In genomic region chr17:78864117-78864516, GRCh38 we compare ENCODE assay signal across 22 cellular contexts. TPM values are rescaled to one million over a fixed set of nuclear protein-coding genes. Genes with fewer than 3 reads are reported as not detected.
DNase-seq lines count a peak whose midpoint lies in the region; ATAC-seq, FAIRE-seq and TF ChIP-seq lines count a peak whose summit lies in the region.
"Had no signal": no experiment of that assay in that cellular context is flagged by ENCODE, and none has a peak within 500 bp of the region (broad histone marks: within the 10 kb centered on the region; RNA-seq: fewer than 3 reads in every experiment).

No MANE protein-coding gene starts in this region.

- no peak for DNase-seq in MCF 10A (ENCODE audit: unreplicated experiment)
- no peak for DNase-seq in mammary epithelial cell
- no peak for DNase-seq in endothelial cell of umbilical vein (ENCODE audit: low read depth, low spot score)
- DNase-seq in stomach, result no peak
- DNase-seq in NCI-H2227 (lab: John Stamatoyannopoulos, UW; ENCODE audit: unreplicated experiment), result no peak
- no peak for DNase-seq in left ventricle myocardium inferior
- DNase-seq: AML-193, DMS79 treated with DMSO at 0.1 percent for 48 hours, H9, KBM-7, MV-4-11, NCI-H1694 treated with DMSO at 0.1 percent for 48 hours, NCI-H2107, NCI-H226, NCI-H524, NCI-H82, PC-3, RPMI8226 had no signal

- no peak for TF ChIP-seq EP300 in stomach (IDR thresholded peaks at IDR 0.05)

- H3K27me3 Mint-ChIP-seq in MCF 10A (ENCODE audit: insufficient read depth, unreplicated experiment), result no peaks in the 10 kb centered on the region

- FAIRE-seq in endothelial cell of umbilical vein (lab: Jason Lieb, UNC), result peak; percentile 26

- TF ChIP-seq POLR2A in endothelial cell of umbilical vein (IDR thresholded peaks at IDR 0.05; ENCODE audit: low read depth, low read length) (no peak), stomach (IDR thresholded peaks at IDR 0.05) (no peak)

- H3K36me3 ChIP-seq in mammary epithelial cell (ENCODE audit: insufficient read depth, low read length) (no peaks in the 10 kb centered on the region), endothelial cell of umbilical vein (ENCODE audit: control insufficient read depth in 2 of 2, extremely low read depth in 1 of 2, insufficient read depth in 2 of 2, low read length in 2 of 2) (peaks cover 0 to 12% of the 10 kb centered on the region in 2 experiments), stomach (peaks cover 5 to 31% (median 23%) of the 10 kb centered on the region in 4 donors), left ventricle myocardium inferior (peaks cover 21% of the 10 kb centered on the region)

- H3K9me3 ChIP-seq in mammary epithelial cell (replicated peaks; ENCODE audit: insufficient read depth, low read length) (no peaks in the 10 kb centered on the region), endothelial cell of umbilical vein (replicated peaks; ENCODE audit: control insufficient read depth, insufficient read depth, low read length) (no peaks in the 10 kb centered on the region), stomach (no peaks in the 10 kb centered on the region), left ventricle myocardium inferior (replicated peaks) (no peaks in the 10 kb centered on the region)

- dilution Hi-C loops in mammary epithelial cell (cut with HindIII; ENCODE audit: low sequenced_read_pairs) (no loop called here), endothelial cell of umbilical vein (cut with MboI; ENCODE audit: extremely low pct_ligation_motif_present, low sequenced_read_pairs) (no loop called here)

- H3K27ac Mint-ChIP-seq in MCF 10A (ENCODE audit: low read depth, unreplicated experiment), result peak overlapping the region; percentile 73
- H3K27ac Mint-ChIP-seq: H9 had no signal

- CTCF ChIA-PET in MCF 10A (lab: Yijun Ruan, JAX), result interaction anchor here (0.6 to 7.5 kb wide), 7 partner anchors 12 to 745 kb away, joined by 3 to 126 read pairs (median 6); no protein-coding TSS in a partner anchor
- CTCF ChIA-PET in mammary epithelial cell (lab: Charles Lee; ENCODE audit: low non-redundant PET), result interaction anchor here (0.6 to 0.7 kb wide), 2 partner anchors 19 to 107 kb away, joined by 3 to 4 read pairs; no protein-coding TSS in a partner anchor
- CTCF ChIA-PET in endothelial cell of umbilical vein (lab: Charles Lee), result interaction anchor here (0.7 to 6.7 kb wide), 6 partner anchors 10 to 111 kb away, joined by 3 to 171 read pairs (median 4); no protein-coding TSS in a partner anchor

- H3K27me3 ChIP-seq in mammary epithelial cell (ENCODE audit: insufficient read depth, low read length), result no peaks in the 10 kb centered on the region
- H3K27me3 ChIP-seq in endothelial cell of umbilical vein (ENCODE audit: control insufficient read depth in 2 of 2, insufficient read depth in 2 of 2, low read length in 2 of 2), result no peaks in the 10 kb centered on the region
- H3K27me3 ChIP-seq in stomach, result no peaks in the 10 kb centered on the region
- H3K27me3 ChIP-seq in left ventricle myocardium inferior (ENCODE audit: low read depth), result no peaks in the 10 kb centered on the region

- H3K4me1 Mint-ChIP-seq in MCF 10A (ENCODE audit: insufficient read depth, unreplicated experiment), result peaks cover 29% of the 10 kb centered on the region

- H3K79me2 ChIP-seq in mammary epithelial cell (ENCODE audit: insufficient read depth, low read length) (no peaks in the 10 kb centered on the region), endothelial cell of umbilical vein (ENCODE audit: control insufficient read depth, insufficient read depth, low read length) (no peaks in the 10 kb centered on the region)

- peaks cover 24% of the 10 kb centered on the region for H3K36me3 Mint-ChIP-seq in MCF 10A (ENCODE audit: insufficient read depth, unreplicated experiment)

- in situ Hi-C loops in mammary epithelial cell (cut with MboI; ENCODE audit: low sequenced_read_pairs in 2 of 2), result loop anchor here in 1 of 2 donors (5.0 kb wide), 1 partner anchor 108 kb away; no protein-coding TSS in a partner anchor

- no TSS peak for BruUV-seq in MCF 10A (replicated peaks; lab: Mats Ljungman, UMichigan)
- BruUV-seq in mammary epithelial cell (replicated peaks; lab: Mats Ljungman, UMichigan), result no TSS peak
- no TSS peak for BruUV-seq in endothelial cell of umbilical vein (replicated peaks; lab: Mats Ljungman, UMichigan)

- H3K9ac ChIP-seq in mammary epithelial cell (ENCODE audit: insufficient read depth, low read length) (no peak overlapping the region), endothelial cell of umbilical vein (replicated peaks; ENCODE audit: extremely low read depth, insufficient read depth, low read length) (no peak overlapping the region)

- no peak overlapping the region for H3K27ac ChIP-seq in mammary epithelial cell (ENCODE audit: insufficient read depth, low read depth, low read length)
- no peak overlapping the region for H3K27ac ChIP-seq in endothelial cell of umbilical vein (ENCODE audit: insufficient read depth, low read depth, low read length)
- peak overlapping the region in 3 of 5 donors; percentile 14 to 88 (median 86) for H3K27ac ChIP-seq in stomach
- H3K27ac ChIP-seq in left ventricle myocardium inferior (replicated peaks), result no peak overlapping the region
- H3K27ac ChIP-seq: 22Rv1, C4-2B had no signal

- WGBS in mammary epithelial cell (ENCODE audit: low coverage, missing lambda C conversion rate), result 78% methylated on average over 1 of the region's 1 CpG
- WGBS in stomach, 5 donors, result 50 to 71% (median 67%) methylated on average over 1 of the region's 1 CpG

- POLR2A ChIA-PET in MCF 10A (lab: Yijun Ruan, JAX), result interaction anchor here (1.6 kb wide), 1 partner anchor 24 kb away, joined by 7 read pairs; the partner anchor contains the start of gene USP36
- POLR2A ChIA-PET in endothelial cell of umbilical vein (lab: Charles Lee), result no interaction called here

- intact Hi-C loops in MCF 10A (cut with micrococcal nuclease) (no loop called here), mammary epithelial cell (cut with micrococcal nuclease) (no loop called here), endothelial cell of umbilical vein (cut with micrococcal nuclease) (no loop called here), stomach (cut with DNase I; ENCODE audit: low total_unique reads) (no loop called here), left ventricle myocardium inferior (cut with micrococcal nuclease) (loop anchor here (5.0 to 10.0 kb wide), 2 partner anchors 61 to 108 kb away; partner anchors contain the start of gene TIMP2)

- H4K20me1 ChIP-seq in mammary epithelial cell (ENCODE audit: insufficient read depth, low read length), result no peaks in the 10 kb centered on the region
- H4K20me1 ChIP-seq in endothelial cell of umbilical vein (replicated peaks; ENCODE audit: control insufficient read depth, extremely low read depth, insufficient read depth, low read length), result no peaks in the 10 kb centered on the region

- TF ChIP-seq CTCF in MCF 10A (IDR thresholded peaks at IDR 0.05; ENCODE audit: unreplicated experiment) (no peak), mammary epithelial cell (conservative IDR thresholded peaks at IDR 0.05 in 1 of 2, IDR thresholded peaks at IDR 0.05 in 1 of 2; ENCODE audit: extremely low read depth in 1 of 2, insufficient read depth in 1 of 2, low read depth in 1 of 2, low read length in 2 of 2) (no peak), endothelial cell of umbilical vein (IDR thresholded peaks at IDR 0.05; ENCODE audit: extremely low read depth in 1 of 2, insufficient read depth in 1 of 2, low read depth in 1 of 2, low read length in 2 of 2) (no peak), stomach (IDR thresholded peaks at IDR 0.05) (no peak), left ventricle myocardium inferior (IDR thresholded peaks at IDR 0.05; ENCODE audit: borderline replicate concordance) (no peak)

- H3K9me1 ChIP-seq in endothelial cell of umbilical vein (replicated peaks; ENCODE audit: control insufficient read depth, extremely low read depth, insufficient read depth, low read length), result no peaks in the 10 kb centered on the region

- ATAC-seq in GM18873 (IDR thresholded peaks at IDR 0.05; ENCODE audit: low FRiP score, unreplicated experiment), result no peak
- no peak for ATAC-seq in HG03432 (IDR thresholded peaks at IDR 0.05; ENCODE audit: unreplicated experiment)
- ATAC-seq: PC-3 had no signal

- H3K4me1 ChIP-seq in mammary epithelial cell (ENCODE audit: insufficient read depth, low read length) (peaks cover 7% of the 10 kb centered on the region), endothelial cell of umbilical vein (ENCODE audit: control insufficient read depth, extremely low read depth, insufficient read depth, low read length) (peaks cover 22% of the 10 kb centered on the region), stomach (peaks cover 11 to 59% (median 25%) of the 10 kb centered on the region in 4 donors), left ventricle myocardium inferior (peaks cover 29% of the 10 kb centered on the region)

- H3K4me3 ChIP-seq in mammary epithelial cell (replicated peaks in 1 of 3; ENCODE audit: insufficient read depth in 1 of 3, low read depth in 2 of 3, low read length in 3 of 3), result no peak overlapping the region
- H3K4me3 ChIP-seq in endothelial cell of umbilical vein (replicated peaks in 1 of 3; ENCODE audit: insufficient read depth in 1 of 3, low read depth in 1 of 3, low read length in 3 of 3), result no peak overlapping the region
- H3K4me3 ChIP-seq in stomach, result no peak overlapping the region
- H3K4me3 ChIP-seq in left ventricle myocardium inferior, result no peak overlapping the region

- H3K9me3 Mint-ChIP-seq in MCF 10A (ENCODE audit: unreplicated experiment), result no peaks in the 10 kb centered on the region
- H3K9me3 Mint-ChIP-seq: H9 had no signal

- H3K4me3 Mint-ChIP-seq in MCF 10A (ENCODE audit: unreplicated experiment), result no peak overlapping the region

- H3K4me2 ChIP-seq in mammary epithelial cell (ENCODE audit: insufficient read depth, low read depth, low read length) (no peak overlapping the region), endothelial cell of umbilical vein (ENCODE audit: insufficient read depth, low read length) (no peak overlapping the region)

- H2AFZ ChIP-seq in mammary epithelial cell (ENCODE audit: low read depth, low read length), result no peak overlapping the region
- H2AFZ ChIP-seq in endothelial cell of umbilical vein (ENCODE audit: low read depth, low read length), result no peak overlapping the region

RNA-seq across cellular contexts. Expression of gene USP36, which starts 23.5 kb away (rescaled TPM):
- 118 and 119 TPM in 2 replicates for total RNA-seq in MCF 10A (2022)
- total RNA-seq in mammary epithelial cell, result 10 to 100 TPM; 35.7 to 80.8 TPM
- 23.7 TPM for polyA plus RNA-seq in mammary epithelial cell
- 73.4 TPM for polyA minus RNA-seq in mammary epithelial cell
- total RNA-seq in endothelial cell of umbilical vein, result 46.6 and 49.8 TPM in 2 replicates
- polyA plus RNA-seq in endothelial cell of umbilical vein, result 20.6 and 29.8 TPM in 2 replicates
- 16.2 TPM in 2 replicates for polyA plus RNA-seq in endothelial cell of umbilical vein (2011; cell fraction: cytosol; rRNA removed)
- polyA plus RNA-seq in endothelial cell of umbilical vein (2011; cell fraction: nucleus; rRNA removed), result 99.4 and 100 TPM in 2 replicates
- 37.7 and 49.1 TPM in 2 replicates for polyA plus RNA-seq in endothelial cell of umbilical vein (2012)
- 35.2 and 39.6 TPM in 2 replicates for polyA minus RNA-seq in endothelial cell of umbilical vein
- 23.9 TPM for polyA minus RNA-seq in endothelial cell of umbilical vein (2011; cell fraction: cytosol; rRNA and poly(A)+ RNA removed)
- polyA minus RNA-seq in endothelial cell of umbilical vein (2011; cell fraction: nucleus; rRNA and poly(A)+ RNA removed), result 41.5 and 45.4 TPM in 2 replicates
- 100 to 1,000 TPM in 1 of 5 donors, 10 to 100 TPM in 4; 33.3 to 106 (median 42.0) TPM for total RNA-seq in stomach
- 10 to 100 TPM; 14.2 to 20.9 (median 15.3) TPM for polyA plus RNA-seq in stomach
- 19.4 TPM for total RNA-seq in left ventricle myocardium inferior

RNA-seq across cellular contexts. Expression of gene CEP295NL, which starts 38.9 kb away (rescaled TPM):
- total RNA-seq in MCF 10A (2022) (0.68 and 0.86 TPM in 2 replicates), mammary epithelial cell (under 1 TPM; 0.49 to 0.50 TPM), endothelial cell of umbilical vein (3.6 and 8.3 TPM in 2 replicates), stomach (10 to 100 TPM in 2 of 5 donors, 1 to 10 TPM in 3; 4.2 to 23.9 (median 7.1) TPM), left ventricle myocardium inferior (0.55 TPM)
- polyA plus RNA-seq in mammary epithelial cell (not detected), endothelial cell of umbilical vein (0.10 and 0.13 TPM in 2 replicates), stomach (under 1 TPM in 2 of 3 donors, not detected in 1; 0.31 to 0.40 TPM)
- polyA minus RNA-seq in mammary epithelial cell (not detected), endothelial cell of umbilical vein (2.8 and 4.8 TPM in 2 replicates)
- 0.04 and 0.06 TPM in 2 replicates for polyA plus RNA-seq in endothelial cell of umbilical vein (2011; cell fraction: cytosol; rRNA removed)
- 2.2 and 2.6 TPM in 2 replicates for polyA plus RNA-seq in endothelial cell of umbilical vein (2011; cell fraction: nucleus; rRNA removed)
- polyA plus RNA-seq in endothelial cell of umbilical vein (2012), result 0.38 and 0.40 TPM in 2 replicates
- polyA minus RNA-seq in endothelial cell of umbilical vein (2011; cell fraction: cytosol; rRNA and poly(A)+ RNA removed), result not detected
- polyA minus RNA-seq in endothelial cell of umbilical vein (2011; cell fraction: nucleus; rRNA and poly(A)+ RNA removed), result 5.3 and 16.9 TPM in 2 replicates

Comparison
In these comparisons a context has a peak if more than half of its experiments do, and no peak if none do; other contexts are left out.
1. H3K27ac ChIP-seq: peak in stomach (3 of 5); none in mammary epithelial cell (single experiment), endothelial cell of umbilical vein (single experiment) and left ventricle myocardium inferior (single experiment).